12 cellular contexts compared by ENCODE assay signal in the genomic region with DNA sequence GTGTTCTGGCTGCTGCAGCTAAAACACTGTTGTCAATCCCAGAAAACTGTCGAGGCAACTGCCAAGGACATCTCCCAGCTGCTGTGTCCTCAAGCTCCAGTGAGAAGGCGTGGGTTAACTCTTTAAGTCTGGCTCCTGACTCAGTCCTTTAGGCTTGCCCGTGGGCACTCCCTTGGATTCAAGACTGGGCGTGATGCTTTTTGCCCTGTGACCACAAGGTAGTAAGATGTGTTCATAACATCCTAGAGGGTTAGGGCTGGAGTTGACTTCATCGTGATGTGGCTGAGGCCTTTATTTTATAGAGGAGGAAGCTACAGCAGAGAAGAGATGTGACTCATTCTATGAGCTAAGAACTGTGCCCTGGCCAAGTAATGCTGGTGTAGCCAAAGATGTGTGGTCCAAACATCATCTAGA. TPM values are rescaled to one million over a fixed set of nuclear protein-coding genes. Genes with fewer than 3 reads are reported as not detected.
A peak's percentile ranks its signal among the peaks of the same experiment; 100 is the strongest.
DNase-seq lines count a peak whose midpoint lies in the region; ATAC-seq and TF ChIP-seq lines count a peak whose summit lies in the region.
"Had no signal": no experiment of that assay in that cellular context is flagged by ENCODE, and none has a peak within 500 bp of the region (broad histone marks: within the 10 kb centered on the region; RNA-seq: fewer than 3 reads in every experiment).

No MANE protein-coding gene starts in this region.

- no peak overlapping the region for H4K5ac ChIP-seq in H9 (ENCODE audit: insufficient read length, low read depth, low read length)

- H3K4me1 ChIP-seq in aorta (ENCODE audit: control insufficient read depth in 1 of 2, insufficient read depth in 2 of 2, low read length in 2 of 2), result no peaks in the 10 kb centered on the region
- H3K4me1 ChIP-seq in H9 (ENCODE audit: insufficient read depth, low read length), result no peaks in the 10 kb centered on the region; the same call in 1 of the 2 replicates

- no peak overlapping the region for H4K91ac ChIP-seq in H9 (ENCODE audit: insufficient read length, low read depth, low read length)

- no peak overlapping the region for H3K4me3 ChIP-seq in astrocyte of the cerebellum (ENCODE audit: low read depth, low read length)
- no peak overlapping the region for H3K4me3 ChIP-seq in aorta (ENCODE audit: low read length in 2 of 2)
- no peak overlapping the region for H3K4me3 ChIP-seq in lower leg skin (ENCODE audit: low read depth, poor library complexity, severe bottlenecking)

- no peak overlapping the region for H3K27ac Mint-ChIP-seq in H9
- H3K27ac Mint-ChIP-seq: naive thymus-derived CD8-positive, alpha-beta T cell; stimulated activated naive B cell treated with anti-CD40 and anti-IgM and Interleukin-4, amounts not matched to agents 10 μg/mL and 1 μg/mL and 100 μg/mL, for 72 hours had no signal

- H3K9me3 ChIP-seq in aorta (ENCODE audit: control insufficient read depth, low read length) (no peaks in the 10 kb centered on the region), H9 (ENCODE audit: control insufficient read depth, low read depth, low read length) (no peaks in the 10 kb centered on the region)

- ATAC-seq in left ventricle myocardium superior (peak; percentile 87), aorta (ENCODE audit: low FRiP score) (peak; percentile 59), HG02759 (IDR thresholded peaks at IDR 0.05; ENCODE audit: unreplicated experiment) (no peak)
- ATAC-seq: naive thymus-derived CD8-positive, alpha-beta T cell; stimulated activated naive B cell treated with anti-CD40 and anti-IgM and Interleukin-4, amounts not matched to agents 10 μg/mL and 1 μg/mL and 100 μg/mL, for 72 hours had no signal

- H2BK5ac ChIP-seq in H9 (ENCODE audit: insufficient read length, low read length), result no peak overlapping the region

- no peaks in the 10 kb centered on the region for H3K4me1 Mint-ChIP-seq in H9
- H3K4me1 Mint-ChIP-seq: naive thymus-derived CD8-positive, alpha-beta T cell; stimulated activated naive B cell treated with anti-CD40 and anti-IgM and Interleukin-4, amounts not matched to agents 10 μg/mL and 1 μg/mL and 100 μg/mL, for 72 hours had no signal

- in situ Hi-C loops in astrocyte of the cerebellum (cut with HindIII; ENCODE audit: low sequenced_read_pairs), result no loop called here

- TF ChIP-seq POLR2A in lower leg skin (IDR thresholded peaks at IDR 0.05), result no peak

- H2BK120ac ChIP-seq in H9 (ENCODE audit: low read depth, low read length, poor library complexity, severe bottlenecking), result no peak overlapping the region

- H3K36me3 ChIP-seq in aorta (ENCODE audit: control insufficient read depth in 1 of 2, insufficient read depth in 2 of 2, low read length in 1 of 2), result no peaks in the 10 kb centered on the region

- H3K23me2 ChIP-seq in H9 (ENCODE audit: insufficient read length, low read depth, low read length, poor library complexity, severe bottlenecking), result no peaks in the 10 kb centered on the region

- H2BK20ac ChIP-seq in H9 (ENCODE audit: low read depth, low read length, poor library complexity, severe bottlenecking), result no peak overlapping the region

- TF ChIP-seq CTCF in astrocyte of the cerebellum (IDR thresholded peaks at IDR 0.05; ENCODE audit: low read depth, low read length, missing control alignments) (no peak), lower leg skin (IDR thresholded peaks at IDR 0.05) (no peak), H9 (conservative IDR thresholded peaks at IDR 0.05) (no peak)

- H3T11ph ChIP-seq in H9 (ENCODE audit: low read length), result no peak overlapping the region

- H3K36me3 Mint-ChIP-seq in H9 (ENCODE audit: insufficient read depth in 1 of 3, low read depth in 3 of 3), result no peaks in the 10 kb centered on the region
- H3K36me3 Mint-ChIP-seq: naive thymus-derived CD8-positive, alpha-beta T cell; stimulated activated naive B cell treated with anti-CD40 and anti-IgM and Interleukin-4, amounts not matched to agents 10 μg/mL and 1 μg/mL and 100 μg/mL, for 72 hours had no signal

- H3K4me2 ChIP-seq in H9 (ENCODE audit: insufficient read depth, insufficient read length, low read length), result no peak overlapping the region

- H2AFZ ChIP-seq in H9 (ENCODE audit: low read length), result no peak overlapping the region

- no peaks in the 10 kb centered on the region for H3K9me3 Mint-ChIP-seq in H9

- H3K23ac ChIP-seq in H9 (ENCODE audit: insufficient read length, low read depth, low read length), result no peak overlapping the region

- H2BK12ac ChIP-seq in H9 (ENCODE audit: insufficient read length, low read depth, low read length), result no peak overlapping the region

- no peaks in the 10 kb centered on the region for H4K20me1 ChIP-seq in H9 (ENCODE audit: control insufficient read depth, insufficient read depth, insufficient read length)

- no peak overlapping the region for H3K18ac ChIP-seq in H9 (ENCODE audit: insufficient read length, low read depth, low read length)

- no peak overlapping the region for H3K9ac ChIP-seq in H9 (ENCODE audit: extremely low read depth, insufficient read length, low read length)

- no peaks in the 10 kb centered on the region for H3K79me1 ChIP-seq in H9 (ENCODE audit: insufficient read depth, low read depth, low read length, poor library complexity, severe bottlenecking)

- DNase-seq in SIG-M5 treated with dmso at 0.1 percent for 504 hours (lab: John Stamatoyannopoulos, UW; ENCODE audit: unreplicated experiment), result peak; percentile 5
- no peak for DNase-seq in SIG-M5 (lab: John Stamatoyannopoulos, UW)
- peak; percentile 66 for DNase-seq in astrocyte of the cerebellum (ENCODE audit: low read depth)
- peak; percentile 55 for DNase-seq in left ventricle myocardium superior
- DNase-seq in aorta, result no peak
- no peak for DNase-seq in lower leg skin (ENCODE audit: low spot score in 2 of 2)
- DNase-seq in H9, result no peak
- DNase-seq: naive thymus-derived CD8-positive, alpha-beta T cell; NCI-H1105 treated with DMSO at 0.1 percent for 48 hours; stimulated activated CD4-positive, alpha-beta T cell treated with anti-CD3 and anti-CD28 coated beads, Interleukin-15, amount 100 ng/mL, for 24 hours; stimulated activated naive B cell treated with anti-CD40 and anti-IgM and Interleukin-4, amounts not matched to agents 10 μg/mL and 1 μg/mL and 100 μg/mL, for 72 hours had no signal

- WGBS in aorta, 2 donors, result 52% methylated on average over 5 of the region's 5 CpGs
- WGBS in lower leg skin, 2 donors, result 37 to 60% methylated on average over 5 of the region's 5 CpGs
- WGBS in H9 (ENCODE audit: extremely low coverage, insufficient read length, low lambda C conversion rate), result no CpG with 5 or more reads among the region's 5 CpGs

- no peak overlapping the region for H2AK5ac ChIP-seq in H9 (ENCODE audit: insufficient read length, low read length)

- no peak overlapping the region for H3K56ac ChIP-seq in H9 (ENCODE audit: insufficient read length, low read depth, low read length)

- intact Hi-C loops in left ventricle myocardium superior (cut with micrococcal nuclease) (no loop called here), aorta (cut with DNase I) (no loop called here), lower leg skin (cut with DNase I; ENCODE audit: low total_unique reads) (no loop called here)

- H3K27ac ChIP-seq in aorta (ENCODE audit: low read depth in 1 of 2, low read length in 2 of 2) (no peak overlapping the region), H9 (ENCODE audit: insufficient read length, low read depth, low read length) (no peak overlapping the region)

- peaks cover 4% of the 10 kb centered on the region for H3K27me3 Mint-ChIP-seq in H9 (ENCODE audit: low read depth)

- no peak overlapping the region for H3K14ac ChIP-seq in H9 (ENCODE audit: insufficient read depth, low read length)

- H3K4me3 Mint-ChIP-seq in H9, result no peak overlapping the region
- H3K4me3 Mint-ChIP-seq: naive thymus-derived CD8-positive, alpha-beta T cell; stimulated activated naive B cell treated with anti-CD40 and anti-IgM and Interleukin-4, amounts not matched to agents 10 μg/mL and 1 μg/mL and 100 μg/mL, for 72 hours had no signal

- no peak overlapping the region for H3K4ac ChIP-seq in H9 (ENCODE audit: low read depth, low read length)

- no peaks in the 10 kb centered on the region for H3K27me3 ChIP-seq in aorta (ENCODE audit: control insufficient read depth in 1 of 2, insufficient read depth in 2 of 2, low read length in 1 of 2)
- H3K27me3 ChIP-seq in H9 (ENCODE audit: insufficient read depth, low read length), result no peaks in the 10 kb centered on the region

- H4K8ac ChIP-seq in H9 (replicated peaks; ENCODE audit: insufficient read length, low read depth, low read length), result no peak overlapping the region

- H2BK15ac ChIP-seq in H9 (ENCODE audit: low read depth, low read length), result no peak overlapping the region

- no peaks in the 10 kb centered on the region for H3K79me2 ChIP-seq in H9 (ENCODE audit: insufficient read depth, low read length)

RNA-seq across cellular contexts. Expression of a gene that starts 50.9 kb away (rescaled TPM):
- 0.40 TPM for total RNA-seq in left ventricle myocardium superior
- 1 to 10 TPM; 1.9 to 2.5 TPM for total RNA-seq in aorta
- polyA plus RNA-seq in aorta, result 1 to 10 TPM in 1 of 2 donors, not detected in 1; 3.0 TPM
- total RNA-seq in lower leg skin, result 1 to 10 TPM in 1 of 4 donors, under 1 TPM in 1, not detected in 2; 0.46 to 2.5 TPM
- total RNA-seq in H9 (2021), result 0.42 and 0.57 TPM in 2 replicates
- total RNA-seq: naive thymus-derived CD8-positive, alpha-beta T cell had no signal
- polyA plus RNA-seq: naive thymus-derived CD8-positive, alpha-beta T cell had no signal

Comparison
In these comparisons a context has a peak if more than half of its experiments do, and no peak if none do; other contexts are left out.
1. DNase-seq: peak in SIG-M5 treated with dmso at 0.1 percent for 504 hours (single experiment), astrocyte of the cerebellum (single experiment) and left ventricle myocardium superior (single experiment); none in SIG-M5 (single experiment), aorta (0 of 2), lower leg skin (0 of 2) and H9 (single experiment).